15 cellular contexts compared by ENCODE assay signal in the genomic region with DNA sequence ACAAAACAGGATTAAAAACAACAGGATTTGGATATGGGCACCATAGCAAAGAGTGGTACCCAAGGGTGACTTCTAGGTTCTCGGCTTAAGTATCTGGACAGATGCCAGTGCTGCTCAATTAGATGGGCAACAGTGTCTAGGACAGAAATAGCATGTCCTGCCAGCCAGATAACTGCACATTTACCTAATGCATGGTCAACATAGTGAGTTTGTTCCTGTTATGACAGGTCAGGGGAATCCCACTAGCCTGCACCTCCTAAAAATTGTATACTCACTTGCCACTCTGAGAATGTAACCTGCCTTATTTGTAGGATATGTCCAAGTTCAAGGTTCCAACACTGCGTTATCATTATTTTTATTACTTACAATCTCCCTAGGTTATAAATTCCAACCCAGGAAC.
DNase-seq lines count a peak whose midpoint lies in the region; ATAC-seq and TF ChIP-seq lines count a peak whose summit lies in the region.
"Had no signal": no experiment of that assay in that cellular context is flagged by ENCODE, and none has a peak within 500 bp of the region (broad histone marks: within the 10 kb centered on the region; RNA-seq: fewer than 3 reads in every experiment).

No MANE protein-coding gene starts in this region.

- ATAC-seq in GM19043 (IDR thresholded peaks at IDR 0.05; ENCODE audit: low read depth, unreplicated experiment) (peak; percentile 61), HG02623 (IDR thresholded peaks at IDR 0.05; ENCODE audit: unreplicated experiment) (peak; percentile 75), HG03432 (IDR thresholded peaks at IDR 0.05; ENCODE audit: unreplicated experiment) (peak; percentile 93), left cardiac atrium (no peak)
- ATAC-seq: SK-N-SH treated with all-trans-retinoic acid at 6 μM for 48 hours had no signal

- no peak overlapping the region for H3K27ac ChIP-seq in esophagus squamous epithelium
- H3K27ac ChIP-seq: cardiac muscle cell had no signal

- H3K4me3 ChIP-seq in GM12864 (ENCODE audit: low read depth, low read length): no peak overlapping the region
- H3K4me3 ChIP-seq in esophagus squamous epithelium: no peak overlapping the region
- H3K4me3 ChIP-seq: cardiac muscle cell had no signal

- no peaks in the 10 kb centered on the region for H3K36me3 ChIP-seq in esophagus squamous epithelium
- H3K36me3 ChIP-seq: cardiac muscle cell had no signal

- DNase-seq in GM12864 (ENCODE audit: low read depth): peak; percentile 13
- DNase-seq in left cardiac atrium: no peak
- no peak for DNase-seq in GM03348 (ENCODE audit: low spot score)
- DNase-seq in esophagus squamous epithelium (lab: John Stamatoyannopoulos, UW): no peak
- DNase-seq in SW480 (ENCODE audit: low spot score): no peak
- DNase-seq: activated CD4-positive, alpha-beta T cell treated with anti-CD3 and anti-CD28 coated beads for 48 hours; activated gamma-delta T cell; C1 segment of cervical spinal cord; immature natural killer cell; NCI-H774 had no signal

- intact Hi-C loops in left cardiac atrium (cut with DNase I): no loop called here
- intact Hi-C loops in esophagus squamous epithelium (cut with DNase I): no loop called here

- TF ChIP-seq CTCF in GM12864 (IDR thresholded peaks at IDR 0.05; ENCODE audit: low read depth, low read length, missing control alignments): no peak
- TF ChIP-seq CTCF in esophagus squamous epithelium (IDR thresholded peaks at IDR 0.05): no peak

- TF ChIP-seq POLR2A in esophagus squamous epithelium (IDR thresholded peaks at IDR 0.05): no peak

- H3K27me3 ChIP-seq in esophagus squamous epithelium: no peaks in the 10 kb centered on the region
- H3K27me3 ChIP-seq: cardiac muscle cell had no signal

- no peaks in the 10 kb centered on the region for H3K9me3 ChIP-seq in esophagus squamous epithelium

- no peaks in the 10 kb centered on the region for H3K4me1 ChIP-seq in esophagus squamous epithelium

- 83 to 94% methylated on average over 2 of the region's 2 CpGs for WGBS in esophagus squamous epithelium, 2 donors

Comparison
In these comparisons a context has a peak if more than half of its experiments do, and no peak if none do; other contexts are left out.
1. ATAC-seq: peak in GM19043 (single experiment), HG02623 (single experiment) and HG03432 (single experiment); none in left cardiac atrium (0 of 2).